ENCODE assay signal across 8 cellular contexts in the genomic region with DNA sequence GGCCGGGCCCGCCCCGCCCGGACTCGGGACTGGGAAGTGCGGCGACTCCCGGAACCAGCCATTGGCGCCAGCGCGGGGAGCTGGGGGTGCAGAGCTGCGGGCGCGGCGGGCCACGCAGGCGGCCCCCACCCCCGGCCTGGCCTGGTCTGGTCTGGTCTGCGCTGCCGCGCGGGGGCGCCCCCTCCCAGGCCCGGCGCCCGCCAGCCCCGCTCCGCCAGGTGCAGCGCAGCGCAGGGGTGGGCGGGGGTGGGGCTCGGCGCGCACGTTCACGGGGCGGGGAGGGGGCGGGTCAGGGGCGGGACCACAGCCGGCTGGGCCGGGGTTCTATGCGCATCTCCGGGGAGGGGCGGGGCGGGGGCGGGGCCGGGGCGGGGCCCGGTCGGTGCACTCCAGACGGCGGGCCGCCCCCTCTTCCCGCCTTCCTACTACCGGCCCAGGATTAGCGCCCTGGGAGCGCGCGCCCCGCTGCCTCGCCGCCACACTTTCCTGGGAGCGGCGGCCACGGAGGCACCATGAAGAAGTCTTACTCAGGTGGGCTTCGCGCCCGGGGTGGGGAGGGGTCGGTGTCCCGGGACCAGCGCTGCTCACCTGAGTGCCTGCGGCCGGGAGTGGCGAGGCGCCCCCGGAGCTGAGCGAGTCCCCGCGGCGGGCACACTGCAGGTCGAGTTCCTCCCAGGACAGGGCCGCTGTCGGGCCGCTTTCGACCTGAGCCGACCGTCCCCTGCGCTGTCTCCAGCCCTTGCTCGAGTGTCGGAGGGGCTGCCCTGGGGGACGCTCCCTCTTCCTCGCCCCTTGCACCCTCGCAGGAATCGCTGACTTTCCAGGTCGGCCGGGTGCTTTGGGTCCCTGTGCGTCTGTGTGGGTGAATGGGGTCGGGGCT.
DNase-seq lines count a peak whose midpoint lies in the region; ATAC-seq and TF ChIP-seq lines count a peak whose summit lies in the region.

No MANE protein-coding gene starts in this region.

- peak overlapping the region; percentile 97 for H3K27ac Mint-ChIP-seq in activated T-cell treated with anti-CD3 and anti-CD28 coated beads, Interleukin-2, amount 50 U/mL, for 72 hours

- H3K4me1 ChIP-seq in upper lobe of left lung, result peaks cover 14 to 31% (median 30%) of the 10 kb centered on the region in 4 donors

- ATAC-seq in GM18907 (IDR thresholded peaks at IDR 0.05; ENCODE audit: unreplicated experiment), result peak; percentile 72
- peak; percentile 75 for ATAC-seq in HG03159 (IDR thresholded peaks at IDR 0.05; ENCODE audit: unreplicated experiment)
- ATAC-seq in activated T-cell treated with anti-CD3 and anti-CD28 coated beads, Interleukin-2, amount 50 U/mL, for 72 hours (replicated peaks in 1 of 2), result peak; percentile 90 to 96
- peak; percentile 73 to 80 for ATAC-seq in upper lobe of left lung (ENCODE audit: low FRiP score in 2 of 2)

- H3K9me3 Mint-ChIP-seq in activated T-cell treated with anti-CD3 and anti-CD28 coated beads, Interleukin-2, amount 50 U/mL, for 72 hours, result no peaks in the 10 kb centered on the region

- peaks cover 23% of the 10 kb centered on the region for H3K4me1 Mint-ChIP-seq in activated T-cell treated with anti-CD3 and anti-CD28 coated beads, Interleukin-2, amount 50 U/mL, for 72 hours (ENCODE audit: low read depth)

- WGBS in upper lobe of left lung, 2 donors, result 4 to 8% methylated on average over 16 to 23 of the region's 98 CpGs

- peak overlapping the region; percentile 79 to 88 for H3K4me3 Mint-ChIP-seq in activated T-cell treated with anti-CD3 and anti-CD28 coated beads, Interleukin-2, amount 50 U/mL, for 72 hours

- no peak for TF ChIP-seq CTCF in fibroblast of pulmonary artery (IDR thresholded peaks at IDR 0.05; ENCODE audit: low read length, missing control alignments)
- peak in 5 of 6 experiments; percentile 20 to 60 (median 38) for TF ChIP-seq CTCF in upper lobe of left lung (IDR thresholded peaks at IDR 0.05)

- no peaks in the 10 kb centered on the region for H3K36me3 ChIP-seq in upper lobe of left lung

- DNase-seq in ACHN (peak; percentile 75), NCI-H82 treated with DMSO at 0.1 percent for 48 hours (lab: John Stamatoyannopoulos, UW; ENCODE audit: unreplicated experiment) (peak; percentile 35), fibroblast of pulmonary artery (ENCODE audit: low read depth) (peak; percentile 49), nucleus accumbens (lab: John Stamatoyannopoulos, UW) (peak in 31 of 56 donors; percentile 17 to 67 (median 33)), upper lobe of left lung (peak; percentile 68 to 93)
- peak; percentile 67 to 73 for DNase-seq in activated T-cell treated with anti-CD3 and anti-CD28 coated beads, Interleukin-2, amount 50 U/mL, for 72 hours

- peak overlapping the region in 3 of 4 donors; percentile 46 to 65 (median 65) for H3K27ac ChIP-seq in upper lobe of left lung

- H3K27me3 Mint-ChIP-seq in activated T-cell treated with anti-CD3 and anti-CD28 coated beads, Interleukin-2, amount 50 U/mL, for 72 hours (ENCODE audit: low read depth), result peaks cover 24% of the 10 kb centered on the region

- H3K9me3 ChIP-seq in upper lobe of left lung, result no peaks in the 10 kb centered on the region

- in situ Hi-C loops in ACHN (cut with HindIII; ENCODE audit: low pct_ligation_motif_present, low pct_unique_long_range_greater_than_20kb, low sequenced_read_pairs), result no loop called here

- H3K36me3 Mint-ChIP-seq in activated T-cell treated with anti-CD3 and anti-CD28 coated beads, Interleukin-2, amount 50 U/mL, for 72 hours (ENCODE audit: insufficient read depth in 2 of 2), result no peaks in the 10 kb centered on the region

- peak in 1 of 4 donors; percentile 27 for TF ChIP-seq POLR2A in upper lobe of left lung (IDR thresholded peaks at IDR 0.05)

- TF ChIP-seq EP300 in upper lobe of left lung (IDR thresholded peaks at IDR 0.05), result no peak

- H3K4me3 ChIP-seq in fibroblast of pulmonary artery (replicated peaks; ENCODE audit: low read depth, low read length) (peak overlapping the region; percentile 70), upper lobe of left lung (peak overlapping the region; percentile 38 to 67 (median 58))

- peaks cover 0 to 6% (median 0%) of the 10 kb centered on the region in 4 donors for H3K27me3 ChIP-seq in upper lobe of left lung

Comparison
In these comparisons a context has a peak if more than half of its experiments do, and no peak if none do; other contexts are left out.
1. Peak in every context shown above with its lines: DNase-seq, ATAC-seq, H3K4me3 ChIP-seq and H3K27ac ChIP-seq.